ENCODE assay signal across 8 cellular contexts in the genomic region with DNA sequence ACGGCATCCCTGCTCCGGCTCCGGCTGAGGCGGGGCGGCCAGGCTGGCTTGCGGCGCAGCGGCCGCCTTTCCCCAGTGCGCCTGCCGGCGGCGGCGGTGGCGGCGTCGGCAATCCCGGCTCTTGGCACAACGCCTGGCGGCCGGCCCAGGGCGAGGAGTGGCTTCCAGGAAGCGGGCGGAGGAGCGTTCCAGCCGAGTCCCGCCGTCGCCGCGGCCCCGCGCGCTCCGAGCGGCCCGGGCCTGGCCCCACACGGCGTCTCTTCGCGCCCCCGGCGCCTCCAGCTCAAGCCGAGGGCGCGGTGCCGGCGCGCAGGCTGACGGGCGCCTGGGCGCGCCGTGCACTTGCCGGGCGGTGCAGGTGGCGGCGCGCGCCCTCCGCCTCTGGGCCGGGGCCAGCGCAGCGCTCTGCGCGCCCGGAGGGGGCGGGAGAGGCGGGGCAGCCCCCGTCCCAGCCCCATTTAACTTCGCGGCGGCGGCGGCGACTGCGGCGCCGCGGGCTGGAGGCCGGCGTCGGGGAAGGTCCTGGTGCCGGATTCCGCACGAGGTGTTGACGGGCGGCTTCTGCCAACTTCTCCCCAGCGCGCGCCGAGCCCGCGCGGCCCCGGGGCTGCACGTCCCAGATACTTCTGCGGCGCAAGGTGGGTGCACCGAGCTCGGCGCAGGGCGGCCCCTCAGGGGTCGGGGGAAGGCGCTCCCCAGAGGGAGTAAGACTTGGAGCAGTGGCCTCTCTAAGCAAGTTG. TPM values are rescaled to one million over a fixed set of nuclear protein-coding genes. Genes with fewer than 3 reads are reported as not detected.
DNase-seq lines count a peak whose midpoint lies in the region; ATAC-seq and TF ChIP-seq lines count a peak whose summit lies in the region.

Gene ADAMTSL3, plus strand, starts transcription at position 485 of the 740 bp plus-strand sequence. CDS start 1,639 bp downstream, outside the sequence.

- 2% methylated on average over 18 of the region's 105 CpGs; no CpG with 5 or more reads in 1 of the 2 experiments for WGBS in IMR-90 (ENCODE audit: extremely low coverage in 2 of 2, insufficient read length in 1 of 2), 2 experiments

- H3K4me3 ChIP-seq in IMR-90 (ENCODE audit: insufficient read depth, low read depth, low read length): no peak within 1 kb of the TSS
- H3K4me3 ChIP-seq in dorsolateral prefrontal cortex: peak within 1 kb of the TSS; percentile 20 to 70 (median 50)
- H3K4me3 ChIP-seq in subcutaneous abdominal adipose tissue (ENCODE audit: low read depth in 1 of 5, low read length in 5 of 5): peak within 1 kb of the TSS; percentile 49 to 68 (median 59)

- no peak within 1 kb of the TSS for H4K91ac ChIP-seq in IMR-90 (ENCODE audit: insufficient read depth, low read depth, low read length)

- H3K4me2 ChIP-seq in IMR-90 (ENCODE audit: low read depth, low read length): no peak within 1 kb of the TSS

- H3K4ac ChIP-seq in IMR-90 (ENCODE audit: low read depth, low read length): no peak within 1 kb of the TSS

- CTCF ChIA-PET in IMR-90 (lab: Yijun Ruan, JAX): no interaction called here

- H3K18ac ChIP-seq in IMR-90 (ENCODE audit: low read depth, low read length): no peak within 1 kb of the TSS

- TF ChIP-seq RAD21 in IMR-90 (IDR thresholded peaks at IDR 0.05; ENCODE audit: low read length): no peak

- no peak within 1 kb of the TSS for H2BK5ac ChIP-seq in IMR-90 (ENCODE audit: low read depth, low read length, poor library complexity, severe bottlenecking)

- H2BK20ac ChIP-seq in IMR-90 (ENCODE audit: low read depth, low read length): no peak within 1 kb of the TSS

- H2AFZ ChIP-seq in IMR-90 (replicated peaks; ENCODE audit: low read length, poor library complexity): peak within 1 kb of the TSS; percentile 18

- H2BK15ac ChIP-seq in IMR-90 (ENCODE audit: low read depth, low read length): no peak within 1 kb of the TSS

- no peak within 1 kb of the TSS for H2AK5ac ChIP-seq in IMR-90 (ENCODE audit: low read depth, low read length)

- no peak within 1 kb of the TSS for H4K8ac ChIP-seq in IMR-90 (ENCODE audit: low read depth in 2 of 2, low read length in 2 of 2)

- H3K9ac ChIP-seq in IMR-90 (ENCODE audit: low read depth, low read length): no peak within 1 kb of the TSS
- H3K9ac ChIP-seq in subcutaneous abdominal adipose tissue (ENCODE audit: low read length in 5 of 5): peak within 1 kb of the TSS in 3 of 5 donors; percentile 7 to 71 (median 54)

- H3K79me1 ChIP-seq in IMR-90 (ENCODE audit: low read depth in 1 of 2, low read length in 2 of 2): no peaks in the 10 kb centered on the region

- no peak within 1 kb of the TSS for H4K5ac ChIP-seq in IMR-90 (ENCODE audit: low read depth, low read length)

- H2AK9ac ChIP-seq in IMR-90 (replicated peaks; ENCODE audit: low read depth, low read length, poor library complexity): no peak within 1 kb of the TSS

- in situ Hi-C loops in IMR-90 (cut with MboI; ENCODE audit: low sequenced_read_pairs): no loop called here

- no peak for TF ChIP-seq POLR2A in IMR-90 (IDR thresholded peaks at IDR 0.05; ENCODE audit: low read depth, low read length)

- ATAC-seq in IMR-90 (ENCODE audit: low read depth): peak; percentile 69
- peak; percentile 69 for ATAC-seq in left lobe of liver
- ATAC-seq in HG02759 (IDR thresholded peaks at IDR 0.05; ENCODE audit: unreplicated experiment): no peak
- no peak for ATAC-seq in HG03432 (IDR thresholded peaks at IDR 0.05; ENCODE audit: unreplicated experiment)

- no peaks in the 10 kb centered on the region for H3K9me1 ChIP-seq in IMR-90 (ENCODE audit: insufficient read depth, low read length)

- H3K56ac ChIP-seq in IMR-90 (ENCODE audit: extremely low read depth, insufficient read depth, low read length): no peak within 1 kb of the TSS

- H3K23ac ChIP-seq in IMR-90 (ENCODE audit: low read depth, low read length): no peak within 1 kb of the TSS

- no peaks in the 10 kb centered on the region for H3K4me1 ChIP-seq in IMR-90 (ENCODE audit: control insufficient read depth, insufficient read depth, low read length)
- H3K4me1 ChIP-seq in subcutaneous abdominal adipose tissue (ENCODE audit: control insufficient read depth in 5 of 5, insufficient read depth in 5 of 5, low read length in 5 of 5): peaks cover under 1 to 42% (median 20%) of the 10 kb centered on the region in 5 donors

- no TSS peak for BruUV-seq in IMR-90 (replicated peaks; lab: Mats Ljungman, UMichigan)

- TF ChIP-seq CTCF in IMR-90 (conservative IDR thresholded peaks at IDR 0.05; ENCODE audit: low read depth, low read length): no peak
- peak in 7 of 56 donors; percentile 8 to 33 (median 10) for TF ChIP-seq CTCF in dorsolateral prefrontal cortex (IDR thresholded peaks at IDR 0.05 in 54 of 56, conservative IDR thresholded peaks at IDR 0.05 in 2 of 56; ENCODE audit: low read depth in 1 of 56, partially characterized antibody in 56 of 56)

- POLR2A ChIA-PET in IMR-90 (lab: Charles Lee; ENCODE audit: unreplicated experiment): no interaction called here

- H2BK120ac ChIP-seq in IMR-90 (ENCODE audit: low read depth, low read length): no peak within 1 kb of the TSS

- peaks cover 12% of the 10 kb centered on the region for H3K9me3 ChIP-seq in IMR-90 (ENCODE audit: control insufficient read depth, insufficient read depth, low read length)
- H3K9me3 ChIP-seq in subcutaneous abdominal adipose tissue (ENCODE audit: control insufficient read depth in 5 of 5, low read length in 5 of 5): no peaks in the 10 kb centered on the region

- H3K36me3 ChIP-seq in IMR-90 (ENCODE audit: control insufficient read depth, insufficient read depth, low read length): no peaks in the 10 kb centered on the region
- H3K36me3 ChIP-seq in subcutaneous abdominal adipose tissue (ENCODE audit: control insufficient read depth in 5 of 5, insufficient read depth in 5 of 5, low read length in 5 of 5): no peaks in the 10 kb centered on the region

- DNase-seq in IMR-90: no peak
- DNase-seq in dorsolateral prefrontal cortex: peak in 9 of 10 donors; percentile 20 to 76 (median 55)
- DNase-seq in left lobe of liver (ENCODE audit: low spot score): peak; percentile 89
- DNase-seq in NCI-H345 treated with DMSO at 0.1 percent for 48 hours (lab: John Stamatoyannopoulos, UW; ENCODE audit: unreplicated experiment): no peak
- DNase-seq in SHP77 treated with DMSO at 0.1 percent for 48 hours (lab: John Stamatoyannopoulos, UW): no peak

- intact Hi-C loops in IMR-90 (cut with micrococcal nuclease): no loop called here
- intact Hi-C loops in dorsolateral prefrontal cortex (cut with DNase I): loop anchor here in 1 of 2 donors (5.0 kb wide), 1 partner anchor 212 kb away; no protein-coding TSS in a partner anchor

- H3K27me3 ChIP-seq in IMR-90 (ENCODE audit: control insufficient read depth, insufficient read depth, low read length): peaks cover 18% of the 10 kb centered on the region; the same call in 1 of the 2 replicates
- peaks cover 0 to 18% (median 4%) of the 10 kb centered on the region in 45 donors for H3K27me3 ChIP-seq in dorsolateral prefrontal cortex
- H3K27me3 ChIP-seq in subcutaneous abdominal adipose tissue (ENCODE audit: control insufficient read depth in 5 of 5, insufficient read depth in 4 of 5, low read length in 5 of 5): peaks cover 0 to 13% (median 4%) of the 10 kb centered on the region in 5 donors

- H4K20me1 ChIP-seq in IMR-90 (ENCODE audit: insufficient read depth, low read length): no peaks in the 10 kb centered on the region

- H3K27ac ChIP-seq in IMR-90 (ENCODE audit: insufficient read depth, low read length): no peak within 1 kb of the TSS
- peak within 1 kb of the TSS in 2 of 59 donors; percentile 21 to 22 for H3K27ac ChIP-seq in dorsolateral prefrontal cortex
- no peak within 1 kb of the TSS for H3K27ac ChIP-seq in subcutaneous abdominal adipose tissue (ENCODE audit: low read depth, low read length)

- H3K14ac ChIP-seq in IMR-90 (replicated peaks; ENCODE audit: low read depth, low read length): no peak within 1 kb of the TSS

- dilution Hi-C loops in IMR-90 (cut with HindIII; ENCODE audit: low sequenced_read_pairs, unreplicated experiment): no loop called here

TF ChIP-seq in IMR-90, 13 proteins besides CTCF, POLR2A, EP300 and RAD21 (continues in another document):
- TF ChIP-seq RFX5 (IDR thresholded peaks at IDR 0.05; ENCODE audit: low read depth, low read length): no peak
- TF ChIP-seq MAZ (IDR thresholded peaks at IDR 0.05; ENCODE audit: borderline replicate concordance, low read depth, low read length): no peak
- TF ChIP-seq MAFK (IDR thresholded peaks at IDR 0.05; ENCODE audit: low read depth, low read length): no peak
- TF ChIP-seq RCOR1 (IDR thresholded peaks at IDR 0.05; ENCODE audit: insufficient replicate concordance, low read length): no peak
- no peak for TF ChIP-seq ELK1 (IDR thresholded peaks at IDR 0.05; ENCODE audit: borderline replicate concordance, low read depth, low read length)
- TF ChIP-seq MXI1 (IDR thresholded peaks at IDR 0.05; ENCODE audit: borderline replicate concordance, low read depth, low read length): no peak
- no peak for TF ChIP-seq NFE2L2 (IDR thresholded peaks at IDR 0.05; ENCODE audit: low read depth, low read length)
- TF ChIP-seq USF2 (IDR thresholded peaks at IDR 0.05; ENCODE audit: low read depth, low read length): no peak
- TF ChIP-seq BHLHE40 (IDR thresholded peaks at IDR 0.05; ENCODE audit: low read depth, low read length): no peak
- TF ChIP-seq SMC3 (IDR thresholded peaks at IDR 0.05; ENCODE audit: low read depth, low read length): no peak

RNA-seq across cellular contexts. Expression of gene ADAMTSL3, which starts in this region (rescaled TPM):
- total RNA-seq in IMR-90 (2012; rRNA removed): under 0.01 TPM in 1 of 2 replicates, not detected in the other
- polyA plus RNA-seq in IMR-90 (2012; rRNA removed): 0.02 TPM in 1 of 2 replicates, not detected in the other
- 0.01 TPM in 1 of 2 replicates, not detected in the other for polyA plus RNA-seq in IMR-90 (2012; cell fraction: cytosol; rRNA removed)
- polyA plus RNA-seq in IMR-90 (2012; cell fraction: nucleus; rRNA removed; ENCODE audit: low replicate concordance): 0.01 TPM in 1 of 2 replicates, not detected in the other
- total RNA-seq in dorsolateral prefrontal cortex: 10 to 100 TPM in 94 of 120 experiments, 1 to 10 TPM in 26; 4.8 to 31.9 (median 12.7) TPM
- total RNA-seq in left lobe of liver: 17.8 TPM

Comparison
In these comparisons a context has a peak if more than half of its experiments do, and no peak if none do; other contexts are left out.
1. Peak in ATAC-seq in IMR-90; RNA of the gene not detected or under 1 TPM.
2. DNase-seq: peak in dorsolateral prefrontal cortex (9 of 10) and left lobe of liver (single experiment); none in IMR-90 (single experiment), NCI-H345 treated with DMSO at 0.1 percent for 48 hours (single experiment) and SHP77 treated with DMSO at 0.1 percent for 48 hours (single experiment).